16 cellular contexts compared by ENCODE assay signal in genomic region chr1:11789126-11790067, GRCh38. TPM values are rescaled to one million over a fixed set of nuclear protein-coding genes. Genes with fewer than 3 reads are reported as not detected.
DNase-seq lines count a peak whose midpoint lies in the region; ATAC-seq, FAIRE-seq and TF ChIP-seq lines count a peak whose summit lies in the region.
"Had no signal": no experiment of that assay in that cellular context is flagged by ENCODE, and none has a peak within 500 bp of the region (broad histone marks: within the 10 kb centered on the region; RNA-seq: fewer than 3 reads in every experiment).

No MANE protein-coding gene starts in this region.

- peaks cover 7% of the 10 kb centered on the region for H3K27me3 Mint-ChIP-seq in GM23338 (ENCODE audit: insufficient read depth, low read depth, poor library complexity)
- H3K27me3 Mint-ChIP-seq: activated B cell treated with CpG ODN at 0.5 μM for 24 hours; effector memory CD8-positive, alpha-beta T cell had no signal

- no peak for TF ChIP-seq POLR2A in HepG2 (IDR thresholded peaks at IDR 0.05; ENCODE audit: insufficient read depth in 1 of 2, low read depth in 2 of 2, low read length in 2 of 2)
- no peak for TF ChIP-seq POLR2A in spleen (IDR thresholded peaks at IDR 0.05)

- H3K9me2 ChIP-seq in GM23338 (ENCODE audit: insufficient read depth) (no peaks in the 10 kb centered on the region), Karpas-422 (replicated peaks; ENCODE audit: insufficient read depth, low read length) (no peaks in the 10 kb centered on the region)

- POLR2A ChIA-PET in HepG2 (lab: Yijun Ruan, JAX): interaction anchor here (2.5 to 2.9 kb wide), 2 partner anchors 14 to 17 kb away, joined by 9 to 12 read pairs; partner anchors contain the start of genes CLCN6 and MTHFR

- ATAC-seq in GM23338 (no peak), HepG2 (no peak)
- ATAC-seq: effector memory CD8-positive, alpha-beta T cell had no signal

- 0 out of 2 replicates have a peak overlapping the region, but pooled peaks have one; percentile 26 for H3K27ac ChIP-seq in GM23338 (ENCODE audit: low read depth)
- H3K27ac ChIP-seq in caudate nucleus (ENCODE audit: low read depth, low read length): peak overlapping the region; percentile 91
- H3K27ac ChIP-seq in HepG2 (ENCODE audit: extremely low read length, insufficient read depth, low read length): no peak overlapping the region
- peak overlapping the region; percentile 63 to 91 (median 86) for H3K27ac ChIP-seq in spleen
- H3K27ac ChIP-seq in Karpas-422 (ENCODE audit: low read length): no peak overlapping the region

- H3K36me3 ChIP-seq in GM23338 (ENCODE audit: insufficient read depth): no peaks in the 10 kb centered on the region
- no peaks in the 10 kb centered on the region for H3K36me3 ChIP-seq in HepG2 (replicated peaks in 1 of 2; ENCODE audit: control insufficient read depth in 1 of 2, insufficient read depth in 2 of 2, low read length in 2 of 2)
- peaks cover 4 to 65% (median 41%) of the 10 kb centered on the region in 6 donors for H3K36me3 ChIP-seq in spleen
- H3K36me3 ChIP-seq in Karpas-422 (ENCODE audit: insufficient read depth, low read length): no peaks in the 10 kb centered on the region
- H3K36me3 ChIP-seq: BE2C had no signal

- H4K20me1 ChIP-seq in GM23338 (replicated peaks; ENCODE audit: insufficient read depth) (no peaks in the 10 kb centered on the region), HepG2 (ENCODE audit: insufficient read depth, low read length) (no peaks in the 10 kb centered on the region), Karpas-422 (ENCODE audit: insufficient read depth, low read depth, low read length) (no peaks in the 10 kb centered on the region)

- CTCF ChIA-PET in HepG2 (lab: Yijun Ruan, JAX; ENCODE audit: low intra/inter-chr PET ratio, low total read pairs): no interaction called here

- peaks cover 33% of the 10 kb centered on the region for H3K4me1 Mint-ChIP-seq in GM23338

- in situ Hi-C loops in HepG2 (cut with HindIII; ENCODE audit: extremely low pct_ligation_motif_present, low pct_unique_long_range_greater_than_20kb): no loop called here

- H3F3A ChIP-seq in GM23338 (replicated peaks; ENCODE audit: low read depth): peaks cover 18% of the 10 kb centered on the region

- FAIRE-seq in HepG2 (lab: Jason Lieb, UNC): no peak
- FAIRE-seq: H54 had no signal

- H3K9me3 Mint-ChIP-seq in GM23338: no peaks in the 10 kb centered on the region
- H3K9me3 Mint-ChIP-seq: activated B cell treated with CpG ODN at 0.5 μM for 24 hours; effector memory CD8-positive, alpha-beta T cell had no signal

- no peak for DNase-seq in GM23338 (ENCODE audit: low spot score)
- DNase-seq in caudate nucleus (lab: John Stamatoyannopoulos, UW): no peak
- DNase-seq in HepG2 (ENCODE audit: low spot score): no peak
- DNase-seq in spleen: peak; percentile 64
- DNase-seq in NCI-H1092 (lab: John Stamatoyannopoulos, UW): no peak
- DNase-seq in activated CD4-positive, alpha-beta T cell treated with anti-CD3 and anti-CD28 coated beads, Interleukin-2, amount 50 U/mL, for 4 hours: no peak
- DNase-seq in Karpas-422: no peak
- DNase-seq in iPS-NIHi11 (ENCODE audit: low spot score): no peak
- DNase-seq: activated B cell treated with CpG ODN at 0.5 μM for 24 hours; activated gamma-delta T cell; BE2C; effector memory CD8-positive, alpha-beta T cell; NCI-H2227 treated with DMSO at 0.1 percent for 48 hours; SHP77 had no signal

- TF ChIP-seq RAD21 in HepG2 (CRISPR knock-in tag; IDR thresholded peaks at IDR 0.05): no peak

- no peak overlapping the region for H3K4me2 ChIP-seq in GM23338
- H3K4me2 ChIP-seq in HepG2 (ENCODE audit: low read depth, low read length): no peak overlapping the region
- no peak overlapping the region for H3K4me2 ChIP-seq in Karpas-422 (ENCODE audit: low read depth, low read length, poor library complexity, severe bottlenecking)

- H3K4me3 ChIP-seq in GM23338: no peak overlapping the region
- H3K4me3 ChIP-seq in HepG2 (replicated peaks in 1 of 3; ENCODE audit: insufficient read depth in 1 of 3, low read depth in 2 of 3, low read length in 3 of 3): no peak overlapping the region
- no peak overlapping the region for H3K4me3 ChIP-seq in spleen
- H3K4me3 ChIP-seq in Karpas-422 (ENCODE audit: low read length): no peak overlapping the region

- TF ChIP-seq CTCF in GM23338 (conservative IDR thresholded peaks at IDR 0.05; ENCODE audit: low read depth in 2 of 2) (no peak), HepG2 (CRISPR knock-in tag; IDR thresholded peaks at IDR 0.05) (no peak), spleen (IDR thresholded peaks at IDR 0.05 in 8 of 11, conservative IDR thresholded peaks at IDR 0.05 in 3 of 11) (no peak)

- H3K4me3 Mint-ChIP-seq in GM23338: no peak overlapping the region
- H3K4me3 Mint-ChIP-seq: activated B cell treated with CpG ODN at 0.5 μM for 24 hours; effector memory CD8-positive, alpha-beta T cell had no signal

- H3K9ac ChIP-seq in HepG2 (ENCODE audit: insufficient read depth, low read depth, low read length) (no peak overlapping the region), Karpas-422 (ENCODE audit: low read length) (no peak overlapping the region)

- H3K27ac Mint-ChIP-seq in GM23338: no peak overlapping the region; the same call in 1 of the 2 replicates
- H3K27ac Mint-ChIP-seq: activated B cell treated with CpG ODN at 0.5 μM for 24 hours had no signal

- H2AFZ ChIP-seq in GM23338: no peak overlapping the region
- no peak overlapping the region for H2AFZ ChIP-seq in HepG2 (ENCODE audit: low read length)
- no peak overlapping the region for H2AFZ ChIP-seq in Karpas-422 (ENCODE audit: low read length)

- H3K4me1 ChIP-seq in GM23338 (ENCODE audit: insufficient read depth): peaks cover 37% of the 10 kb centered on the region
- peaks cover 33% of the 10 kb centered on the region for H3K4me1 ChIP-seq in HepG2 (ENCODE audit: insufficient read depth, low read length)
- H3K4me1 ChIP-seq in spleen: peaks cover 53 to 93% (median 76%) of the 10 kb centered on the region in 6 donors
- no peaks in the 10 kb centered on the region for H3K4me1 ChIP-seq in Karpas-422 (ENCODE audit: low read length)
- H3K4me1 ChIP-seq: BE2C had no signal

- intact Hi-C loops in HepG2 (cut with micrococcal nuclease; ENCODE audit: unreplicated experiment) (no loop called here), spleen (cut with DNase I; ENCODE audit: low total_unique reads) (no loop called here)

- TF ChIP-seq EP300 in HepG2 (IDR thresholded peaks at IDR 0.05; ENCODE audit: low read depth in 2 of 2, low read length in 2 of 2): no peak
- no peak for TF ChIP-seq EP300 in HepG2 (CRISPR knock-in tag; IDR thresholded peaks at IDR 0.05; ENCODE audit: borderline replicate concordance)

- H3K9me3 ChIP-seq in HepG2 (ENCODE audit: low read length) (no peaks in the 10 kb centered on the region), spleen (no peaks in the 10 kb centered on the region), Karpas-422 (ENCODE audit: low read length) (no peaks in the 10 kb centered on the region)
- H3K9me3 ChIP-seq: BE2C had no signal

- H3K79me2 ChIP-seq in GM23338 (replicated peaks; ENCODE audit: insufficient read depth) (no peaks in the 10 kb centered on the region), HepG2 (ENCODE audit: insufficient read depth, low read length) (no peaks in the 10 kb centered on the region), Karpas-422 (ENCODE audit: low read length) (no peaks in the 10 kb centered on the region)

- H3K36me3 Mint-ChIP-seq in GM23338 (ENCODE audit: low read depth): peaks cover 12% of the 10 kb centered on the region; the same call in 2 of the 3 replicates

- WGBS in HepG2 (ENCODE audit: low lambda C conversion rate): 66% methylated on average over 12 of the region's 13 CpGs
- WGBS in spleen, 5 donors: 53 to 78% (median 71%) methylated on average over 10 to 13 of the region's 13 CpGs

- no peaks in the 10 kb centered on the region for H3K27me3 ChIP-seq in GM23338 (ENCODE audit: insufficient read depth)
- peaks cover 1 to 4% of the 10 kb centered on the region in 2 experiments; a peak in 1 of 5 replicates for H3K27me3 ChIP-seq in HepG2 (ENCODE audit: control insufficient read depth in 1 of 2, insufficient read depth in 2 of 2, low read length in 2 of 2)
- H3K27me3 ChIP-seq in spleen (replicated peaks in 1 of 7): no peaks in the 10 kb centered on the region
- H3K27me3 ChIP-seq in Karpas-422 (ENCODE audit: low read length): no peaks in the 10 kb centered on the region
- H3K27me3 ChIP-seq: BE2C had no signal

- no TSS peak for BruUV-seq in HepG2 (replicated peaks; lab: Mats Ljungman, UMichigan)

RNA-seq across cellular contexts. Expression of gene MTHFR, which starts 16.4 kb away (rescaled TPM):
- total RNA-seq in GM23338 (2014; rRNA removed; shearing (Covaris generic)): 21.6 and 26.4 TPM in 2 replicates
- polyA plus RNA-seq in GM23338 (2016; fragmentation: Nextera tagmentation; extraction: Ambion mirVana) (5.7 and 6.9 TPM in 2 replicates), HepG2 (2011; rRNA removed) (3.8 and 6.8 TPM in 2 replicates), spleen (10 to 100 TPM in 1 of 3 donors, 1 to 10 TPM in 2; 6.7 to 23.4 (median 8.3) TPM)
- total RNA-seq in HepG2 (2016; rRNA removed; fragmentation: Illumina TruSeq; extraction: Trizol) (5.0 and 8.2 TPM in 2 replicates), spleen (10 to 100 TPM; 46.5 to 79.8 (median 76.0) TPM)
- 4.1 and 5.4 TPM in 2 replicates for total RNA-seq in HepG2 (2016; cell fraction: cytosol; rRNA removed; fragmentation: Illumina TruSeq; extraction: Trizol; ENCODE audit: low read depth)
- total RNA-seq in HepG2 (2016; cell fraction: insoluble cytoplasmic fraction; rRNA removed; fragmentation: Illumina TruSeq; extraction: Trizol): 4.9 and 8.0 TPM in 2 replicates
- 5.9 and 7.6 TPM in 2 replicates for total RNA-seq in HepG2 (2016; cell fraction: membrane; rRNA removed; fragmentation: Illumina TruSeq; extraction: Trizol)
- total RNA-seq in HepG2 (2016; cell fraction: nucleus; rRNA removed; fragmentation: Illumina TruSeq; extraction: Trizol): 10.1 and 14.4 TPM in 2 replicates
- polyA plus RNA-seq in HepG2 (2011; cell fraction: cytosol; rRNA removed): 2.8 and 3.4 TPM in 2 replicates
- 11.8 and 13.3 TPM in 2 replicates for polyA plus RNA-seq in HepG2 (2011; cell fraction: nucleus; rRNA removed)
- polyA plus RNA-seq in HepG2 (2012): 2.8 and 3.0 TPM in 2 replicates
- 0.58 and 0.61 TPM in 2 replicates for polyA plus RNA-seq in HepG2 (2016; cell fraction: cytosol; fragmentation: Illumina TruSeq; extraction: Trizol; ENCODE audit: low read depth)
- 3.6 and 4.9 TPM in 2 replicates for polyA plus RNA-seq in HepG2 (2016; cell fraction: insoluble cytoplasmic fraction; fragmentation: Illumina TruSeq; extraction: Trizol; ENCODE audit: low read depth)
- 0.73 and 0.76 TPM in 2 replicates for polyA plus RNA-seq in HepG2 (2016; cell fraction: membrane; fragmentation: Illumina TruSeq; extraction: Trizol; ENCODE audit: low read depth)
- 8.2 and 9.0 TPM in 2 replicates for polyA plus RNA-seq in HepG2 (2016; cell fraction: nucleus; fragmentation: Illumina TruSeq; extraction: Trizol; ENCODE audit: insufficient read depth, low read depth)
- 19.5 and 30.6 TPM in 2 replicates for polyA minus RNA-seq in HepG2 (2011; rRNA and poly(A)+ RNA removed; ENCODE audit: low replicate concordance)
- 2.5 and 6.1 TPM in 2 replicates for polyA minus RNA-seq in HepG2 (2011; cell fraction: cytosol; rRNA and poly(A)+ RNA removed)
- polyA minus RNA-seq in HepG2 (2011; cell fraction: nucleus; rRNA and poly(A)+ RNA removed): 22.8 and 22.9 TPM in 2 replicates
- total RNA-seq in Karpas-422 (2014; rRNA removed; shearing (Covaris generic); ENCODE audit: low replicate concordance): 32.5 and 57.0 TPM in 2 replicates

RNA-seq across cellular contexts. Expression of gene CLCN6, which starts 16.6 kb away (rescaled TPM):
- total RNA-seq in GM23338 (2014; rRNA removed; shearing (Covaris generic)): 16.3 and 22.6 TPM in 2 replicates
- polyA plus RNA-seq in GM23338 (2016; fragmentation: Nextera tagmentation; extraction: Ambion mirVana) (13.0 and 16.0 TPM in 2 replicates), HepG2 (2011; rRNA removed) (14.9 and 19.9 TPM in 2 replicates), spleen (10 to 100 TPM in 2 of 3 donors, 1 to 10 TPM in 1; 6.3 to 13.5 (median 12.4) TPM)
- total RNA-seq in HepG2 (2016; rRNA removed; fragmentation: Illumina TruSeq; extraction: Trizol) (10.1 and 19.3 TPM in 2 replicates), spleen (10 to 100 TPM; 21.2 to 34.4 (median 27.9) TPM)
- total RNA-seq in HepG2 (2016; cell fraction: cytosol; rRNA removed; fragmentation: Illumina TruSeq; extraction: Trizol; ENCODE audit: low read depth): 3.7 and 4.0 TPM in 2 replicates
- total RNA-seq in HepG2 (2016; cell fraction: insoluble cytoplasmic fraction; rRNA removed; fragmentation: Illumina TruSeq; extraction: Trizol): 7.6 and 20.5 TPM in 2 replicates
- 5.4 and 6.2 TPM in 2 replicates for total RNA-seq in HepG2 (2016; cell fraction: membrane; rRNA removed; fragmentation: Illumina TruSeq; extraction: Trizol)
- 39.7 and 42.7 TPM in 2 replicates for total RNA-seq in HepG2 (2016; cell fraction: nucleus; rRNA removed; fragmentation: Illumina TruSeq; extraction: Trizol)
- 8.3 and 12.0 TPM in 2 replicates for polyA plus RNA-seq in HepG2 (2011; cell fraction: cytosol; rRNA removed)
- 67.2 and 84.3 TPM in 2 replicates for polyA plus RNA-seq in HepG2 (2011; cell fraction: nucleus; rRNA removed)
- polyA plus RNA-seq in HepG2 (2012): 25.5 and 26.0 TPM in 2 replicates
- polyA plus RNA-seq in HepG2 (2016; cell fraction: cytosol; fragmentation: Illumina TruSeq; extraction: Trizol; ENCODE audit: low read depth): 1.4 and 1.6 TPM in 2 replicates
- polyA plus RNA-seq in HepG2 (2016; cell fraction: insoluble cytoplasmic fraction; fragmentation: Illumina TruSeq; extraction: Trizol; ENCODE audit: low read depth): 4.8 and 8.2 TPM in 2 replicates
- 3.7 and 4.3 TPM in 2 replicates for polyA plus RNA-seq in HepG2 (2016; cell fraction: membrane; fragmentation: Illumina TruSeq; extraction: Trizol; ENCODE audit: low read depth)
- 103 and 104 TPM in 2 replicates for polyA plus RNA-seq in HepG2 (2016; cell fraction: nucleus; fragmentation: Illumina TruSeq; extraction: Trizol; ENCODE audit: insufficient read depth, low read depth)
- 10.8 and 21.4 TPM in 2 replicates for polyA minus RNA-seq in HepG2 (2011; rRNA and poly(A)+ RNA removed; ENCODE audit: low replicate concordance)
- polyA minus RNA-seq in HepG2 (2011; cell fraction: cytosol; rRNA and poly(A)+ RNA removed): 8.2 and 9.7 TPM in 2 replicates
- 37.9 and 38.6 TPM in 2 replicates for polyA minus RNA-seq in HepG2 (2011; cell fraction: nucleus; rRNA and poly(A)+ RNA removed)
- total RNA-seq in Karpas-422 (2014; rRNA removed; shearing (Covaris generic); ENCODE audit: low replicate concordance): 20.0 and 22.0 TPM in 2 replicates

RNA-seq across cellular contexts. Expression of gene C1orf167, which starts 27.4 kb away (rescaled TPM):
- 1.7 and 6.0 TPM in 2 replicates for total RNA-seq in GM23338 (2014; rRNA removed; shearing (Covaris generic))
- 2.2 TPM in 2 replicates for polyA plus RNA-seq in GM23338 (2016; fragmentation: Nextera tagmentation; extraction: Ambion mirVana)
- not detected in 2 replicates for total RNA-seq in HepG2 (2016; rRNA removed; fragmentation: Illumina TruSeq; extraction: Trizol)
- total RNA-seq in HepG2 (2016; cell fraction: cytosol; rRNA removed; fragmentation: Illumina TruSeq; extraction: Trizol; ENCODE audit: low read depth): not detected in 2 replicates
- total RNA-seq in HepG2 (2016; cell fraction: insoluble cytoplasmic fraction; rRNA removed; fragmentation: Illumina TruSeq; extraction: Trizol): not detected in 2 replicates
- not detected in 2 replicates for total RNA-seq in HepG2 (2016; cell fraction: membrane; rRNA removed; fragmentation: Illumina TruSeq; extraction: Trizol)
- not detected in 2 replicates for total RNA-seq in HepG2 (2016; cell fraction: nucleus; rRNA removed; fragmentation: Illumina TruSeq; extraction: Trizol)
- not detected in 2 replicates for polyA plus RNA-seq in HepG2 (2011; rRNA removed)
- polyA plus RNA-seq in HepG2 (2011; cell fraction: cytosol; rRNA removed): not detected in 2 replicates
- polyA plus RNA-seq in HepG2 (2011; cell fraction: nucleus; rRNA removed): 0.19 TPM in 1 of 2 replicates, not detected in the other
- polyA plus RNA-seq in HepG2 (2012): 0.72 TPM in 1 of 2 replicates, not detected in the other
- not detected in 2 replicates for polyA plus RNA-seq in HepG2 (2016; cell fraction: cytosol; fragmentation: Illumina TruSeq; extraction: Trizol; ENCODE audit: low read depth)
- not detected in 2 replicates for polyA plus RNA-seq in HepG2 (2016; cell fraction: insoluble cytoplasmic fraction; fragmentation: Illumina TruSeq; extraction: Trizol; ENCODE audit: low read depth)
- polyA plus RNA-seq in HepG2 (2016; cell fraction: membrane; fragmentation: Illumina TruSeq; extraction: Trizol; ENCODE audit: low read depth): not detected in 2 replicates
- not detected in 2 replicates for polyA plus RNA-seq in HepG2 (2016; cell fraction: nucleus; fragmentation: Illumina TruSeq; extraction: Trizol; ENCODE audit: insufficient read depth, low read depth)
- not detected in 2 replicates for polyA minus RNA-seq in HepG2 (2011; rRNA and poly(A)+ RNA removed; ENCODE audit: low replicate concordance)
- polyA minus RNA-seq in HepG2 (2011; cell fraction: cytosol; rRNA and poly(A)+ RNA removed): not detected in 2 replicates
- not detected in 2 replicates for polyA minus RNA-seq in HepG2 (2011; cell fraction: nucleus; rRNA and poly(A)+ RNA removed)
- total RNA-seq in spleen: 1 to 10 TPM in 1 of 7 donors, under 1 TPM in 5, not detected in 1; 0.74 to 4.8 (median 0.86) TPM
- 1 to 10 TPM in 2 of 3 donors, under 1 TPM in 1; 0.96 to 1.7 (median 1.7) TPM for polyA plus RNA-seq in spleen
- not detected in 2 replicates for total RNA-seq in Karpas-422 (2014; rRNA removed; shearing (Covaris generic); ENCODE audit: low replicate concordance)
- total RNA-seq: activated B cell treated with CpG ODN at 0.5 μM for 24 hours, osteoblast had no signal

RNA-seq across cellular contexts. Expression of gene AGTRAP, which starts 53.5 kb away (rescaled TPM):
- 88.7 and 102 TPM in 2 replicates for total RNA-seq in GM23338 (2014; rRNA removed; shearing (Covaris generic))
- polyA plus RNA-seq in GM23338 (2016; fragmentation: Nextera tagmentation; extraction: Ambion mirVana) (79.0 and 79.4 TPM in 2 replicates), HepG2 (2011; rRNA removed) (28.3 and 35.4 TPM in 2 replicates), spleen (10 to 100 TPM; 40.8 to 54.7 (median 50.5) TPM)
- total RNA-seq in HepG2 (2016; rRNA removed; fragmentation: Illumina TruSeq; extraction: Trizol) (15.7 and 32.0 TPM in 2 replicates), spleen (100 to 1,000 TPM in 2 of 7 donors, 10 to 100 TPM in 5; 48.5 to 120 (median 64.2) TPM)
- total RNA-seq in HepG2 (2016; cell fraction: cytosol; rRNA removed; fragmentation: Illumina TruSeq; extraction: Trizol; ENCODE audit: low read depth): 18.6 and 25.8 TPM in 2 replicates
- total RNA-seq in HepG2 (2016; cell fraction: insoluble cytoplasmic fraction; rRNA removed; fragmentation: Illumina TruSeq; extraction: Trizol): 15.6 and 33.2 TPM in 2 replicates
- total RNA-seq in HepG2 (2016; cell fraction: membrane; rRNA removed; fragmentation: Illumina TruSeq; extraction: Trizol): 23.1 and 27.7 TPM in 2 replicates
- total RNA-seq in HepG2 (2016; cell fraction: nucleus; rRNA removed; fragmentation: Illumina TruSeq; extraction: Trizol): 23.8 and 30.7 TPM in 2 replicates
- polyA plus RNA-seq in HepG2 (2011; cell fraction: cytosol; rRNA removed): 29.2 and 46.7 TPM in 2 replicates
- 39.3 TPM in 2 replicates for polyA plus RNA-seq in HepG2 (2011; cell fraction: nucleus; rRNA removed)
- polyA plus RNA-seq in HepG2 (2012): 22.4 and 25.3 TPM in 2 replicates
- polyA plus RNA-seq in HepG2 (2016; cell fraction: cytosol; fragmentation: Illumina TruSeq; extraction: Trizol; ENCODE audit: low read depth): 25.0 and 27.3 TPM in 2 replicates
- 15.8 and 17.2 TPM in 2 replicates for polyA plus RNA-seq in HepG2 (2016; cell fraction: insoluble cytoplasmic fraction; fragmentation: Illumina TruSeq; extraction: Trizol; ENCODE audit: low read depth)
- polyA plus RNA-seq in HepG2 (2016; cell fraction: membrane; fragmentation: Illumina TruSeq; extraction: Trizol; ENCODE audit: low read depth): 26.4 and 29.2 TPM in 2 replicates
- 49.1 and 50.0 TPM in 2 replicates for polyA plus RNA-seq in HepG2 (2016; cell fraction: nucleus; fragmentation: Illumina TruSeq; extraction: Trizol; ENCODE audit: insufficient read depth, low read depth)
- 34.5 and 53.9 TPM in 2 replicates for polyA minus RNA-seq in HepG2 (2011; rRNA and poly(A)+ RNA removed; ENCODE audit: low replicate concordance)
- 15.4 and 16.0 TPM in 2 replicates for polyA minus RNA-seq in HepG2 (2011; cell fraction: cytosol; rRNA and poly(A)+ RNA removed)
- polyA minus RNA-seq in HepG2 (2011; cell fraction: nucleus; rRNA and poly(A)+ RNA removed): 8.0 and 8.6 TPM in 2 replicates
- total RNA-seq in Karpas-422 (2014; rRNA removed; shearing (Covaris generic); ENCODE audit: low replicate concordance): 24.3 and 24.9 TPM in 2 replicates

RNA-seq across cellular contexts. Expression of gene NPPA, which starts 58.2 kb away (rescaled TPM):
- total RNA-seq in GM23338 (2014; rRNA removed; shearing (Covaris generic)): not detected in 2 replicates
- polyA plus RNA-seq in GM23338 (2016; fragmentation: Nextera tagmentation; extraction: Ambion mirVana): 0.29 TPM in 1 of 2 replicates, not detected in the other
- total RNA-seq in HepG2 (2016; rRNA removed; fragmentation: Illumina TruSeq; extraction: Trizol): not detected in 2 replicates
- not detected in 2 replicates for total RNA-seq in HepG2 (2016; cell fraction: cytosol; rRNA removed; fragmentation: Illumina TruSeq; extraction: Trizol; ENCODE audit: low read depth)
- not detected in 2 replicates for total RNA-seq in HepG2 (2016; cell fraction: insoluble cytoplasmic fraction; rRNA removed; fragmentation: Illumina TruSeq; extraction: Trizol)
- total RNA-seq in HepG2 (2016; cell fraction: membrane; rRNA removed; fragmentation: Illumina TruSeq; extraction: Trizol): not detected in 2 replicates
- total RNA-seq in HepG2 (2016; cell fraction: nucleus; rRNA removed; fragmentation: Illumina TruSeq; extraction: Trizol): not detected in 2 replicates
- polyA plus RNA-seq in HepG2 (2011; rRNA removed): not detected in 2 replicates
- not detected in 2 replicates for polyA plus RNA-seq in HepG2 (2011; cell fraction: cytosol; rRNA removed)
- not detected in 2 replicates for polyA plus RNA-seq in HepG2 (2011; cell fraction: nucleus; rRNA removed)
- 0.92 and 1.8 TPM in 2 replicates for polyA plus RNA-seq in HepG2 (2012)
- polyA plus RNA-seq in HepG2 (2016; cell fraction: cytosol; fragmentation: Illumina TruSeq; extraction: Trizol; ENCODE audit: low read depth): not detected in 2 replicates
- not detected in 2 replicates for polyA plus RNA-seq in HepG2 (2016; cell fraction: insoluble cytoplasmic fraction; fragmentation: Illumina TruSeq; extraction: Trizol; ENCODE audit: low read depth)
- not detected in 2 replicates for polyA plus RNA-seq in HepG2 (2016; cell fraction: membrane; fragmentation: Illumina TruSeq; extraction: Trizol; ENCODE audit: low read depth)
- not detected in 2 replicates for polyA plus RNA-seq in HepG2 (2016; cell fraction: nucleus; fragmentation: Illumina TruSeq; extraction: Trizol; ENCODE audit: insufficient read depth, low read depth)
- polyA minus RNA-seq in HepG2 (2011; rRNA and poly(A)+ RNA removed; ENCODE audit: low replicate concordance): not detected in 2 replicates
- not detected in 2 replicates for polyA minus RNA-seq in HepG2 (2011; cell fraction: cytosol; rRNA and poly(A)+ RNA removed)
- not detected in 2 replicates for polyA minus RNA-seq in HepG2 (2011; cell fraction: nucleus; rRNA and poly(A)+ RNA removed)
- 1 to 10 TPM in 1 of 7 donors, not detected in 6; 2.6 TPM for total RNA-seq in spleen
- polyA plus RNA-seq in spleen: 1 to 10 TPM in 1 of 3 donors, under 1 TPM in 2; 0.22 to 2.9 (median 0.24) TPM
- not detected in 2 replicates for total RNA-seq in Karpas-422 (2014; rRNA removed; shearing (Covaris generic); ENCODE audit: low replicate concordance)
- total RNA-seq: activated B cell treated with CpG ODN at 0.5 μM for 24 hours, osteoblast had no signal

Comparison
In these comparisons a context has a peak if more than half of its experiments do, and no peak if none do; other contexts are left out.
1. H3K27ac ChIP-seq: peak in GM23338 (single experiment), caudate nucleus (single experiment) and spleen (8 of 8); none in HepG2 (single experiment) and Karpas-422 (single experiment).